14 cellular contexts compared by ENCODE assay signal in the genomic region with DNA sequence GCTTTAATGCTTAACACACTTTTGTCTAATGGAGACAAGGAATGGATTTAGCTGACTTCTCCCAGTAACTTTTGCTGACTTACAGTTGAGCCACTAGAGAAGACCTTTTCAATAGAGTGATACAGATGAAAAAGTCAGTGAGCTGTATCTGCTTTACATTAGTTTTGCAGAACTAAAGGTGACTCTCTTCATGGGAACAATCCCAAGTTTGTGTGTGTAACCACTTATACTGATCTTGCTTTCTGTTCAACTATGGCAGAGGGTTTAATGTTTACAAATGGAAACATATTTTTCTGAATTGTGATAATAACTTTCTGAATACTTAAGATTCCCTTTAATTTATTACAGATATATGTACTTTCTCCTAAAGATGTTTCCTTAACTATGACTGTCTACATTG.
"Had no signal": no experiment of that assay in that cellular context is flagged by ENCODE, and none has a peak within 500 bp of the region (broad histone marks: within the 10 kb centered on the region; RNA-seq: fewer than 3 reads in every experiment).

No MANE protein-coding gene starts in this region.

- ATAC-seq: activated T-helper 17 cell treated with anti-CD3 and anti-CD28 coated beads, Interleukin-2, amount 50 U/mL, for 72 hours; body of pancreas; esophagus mucosa; naive thymus-derived CD4-positive, alpha-beta T cell; stimulated activated effector memory CD8-positive, alpha-beta T cell treated with anti-CD3 and anti-CD28 coated beads, Interleukin-12 subunit alpha, Interleukin-12 subunit beta, amount 100 ng/mL, for 72 hours; T-helper 17 cell had no signal

- H3K4me3 ChIP-seq: body of pancreas, dorsolateral prefrontal cortex, hepatocyte had no signal

- DNase-seq: activated B cell treated with CpG ODN at 0.5 μM for 24 hours; activated CD4-positive, alpha-beta T cell treated with anti-CD3 and anti-CD28 coated beads, Interleukin-2, amount 10 ng/mL, durations not matched to agents 7 days and 5 days; activated CD8-positive, alpha-beta memory T cell treated with anti-CD3 and anti-CD28 coated beads for 24 hours; activated naive CD4-positive, alpha-beta T cell treated with anti-CD3 and anti-CD28 coated beads for 36 hours; activated T-cell treated with anti-CD3 and anti-CD28 coated beads for 4 hours; dorsolateral prefrontal cortex; naive thymus-derived CD4-positive, alpha-beta T cell; T-helper 17 cell had no signal

- H3K4me3 Mint-ChIP-seq: activated B cell treated with CpG ODN at 0.5 μM for 24 hours; activated CD4-positive, alpha-beta T cell treated with anti-CD3 and anti-CD28 coated beads, Interleukin-2, amount 10 ng/mL, durations not matched to agents 7 days and 5 days; activated naive CD4-positive, alpha-beta T cell treated with anti-CD3 and anti-CD28 coated beads for 36 hours; activated T-helper 17 cell treated with anti-CD3 and anti-CD28 coated beads, Interleukin-2, amount 50 U/mL, for 72 hours; naive thymus-derived CD4-positive, alpha-beta T cell; stimulated activated effector memory CD8-positive, alpha-beta T cell treated with anti-CD3 and anti-CD28 coated beads, Interleukin-12 subunit alpha, Interleukin-12 subunit beta, amount 100 ng/mL, for 72 hours; T-helper 17 cell had no signal

- H3K27ac ChIP-seq: body of pancreas, hepatocyte had no signal

- H3K4me2 ChIP-seq: hepatocyte had no signal

- H3K9me3 ChIP-seq: body of pancreas had no signal

- H3K27me3 ChIP-seq: body of pancreas, dorsolateral prefrontal cortex, hepatocyte had no signal

- H3K36me3 Mint-ChIP-seq: stimulated activated effector memory CD8-positive, alpha-beta T cell treated with anti-CD3 and anti-CD28 coated beads, Interleukin-12 subunit alpha, Interleukin-12 subunit beta, amount 100 ng/mL, for 72 hours had no signal

- H3K9me3 Mint-ChIP-seq: activated B cell treated with CpG ODN at 0.5 μM for 24 hours; activated CD4-positive, alpha-beta T cell treated with anti-CD3 and anti-CD28 coated beads, Interleukin-2, amount 10 ng/mL, durations not matched to agents 7 days and 5 days; activated naive CD4-positive, alpha-beta T cell treated with anti-CD3 and anti-CD28 coated beads for 36 hours; activated T-helper 17 cell treated with anti-CD3 and anti-CD28 coated beads, Interleukin-2, amount 50 U/mL, for 72 hours; stimulated activated effector memory CD8-positive, alpha-beta T cell treated with anti-CD3 and anti-CD28 coated beads, Interleukin-12 subunit alpha, Interleukin-12 subunit beta, amount 100 ng/mL, for 72 hours had no signal

- H3K4me1 Mint-ChIP-seq: activated B cell treated with CpG ODN at 0.5 μM for 24 hours; activated CD4-positive, alpha-beta T cell treated with anti-CD3 and anti-CD28 coated beads, Interleukin-2, amount 10 ng/mL, durations not matched to agents 7 days and 5 days; activated T-helper 17 cell treated with anti-CD3 and anti-CD28 coated beads, Interleukin-2, amount 50 U/mL, for 72 hours; naive thymus-derived CD4-positive, alpha-beta T cell; stimulated activated effector memory CD8-positive, alpha-beta T cell treated with anti-CD3 and anti-CD28 coated beads, Interleukin-12 subunit alpha, Interleukin-12 subunit beta, amount 100 ng/mL, for 72 hours; T-helper 17 cell had no signal

- H3K27ac Mint-ChIP-seq: activated B cell treated with CpG ODN at 0.5 μM for 24 hours; activated CD4-positive, alpha-beta T cell treated with anti-CD3 and anti-CD28 coated beads, Interleukin-2, amount 10 ng/mL, durations not matched to agents 7 days and 5 days; activated naive CD4-positive, alpha-beta T cell treated with anti-CD3 and anti-CD28 coated beads for 36 hours; activated T-helper 17 cell treated with anti-CD3 and anti-CD28 coated beads, Interleukin-2, amount 50 U/mL, for 72 hours; naive thymus-derived CD4-positive, alpha-beta T cell; progenitor cell of endocrine pancreas; stimulated activated effector memory CD8-positive, alpha-beta T cell treated with anti-CD3 and anti-CD28 coated beads, Interleukin-12 subunit alpha, Interleukin-12 subunit beta, amount 100 ng/mL, for 72 hours; T-helper 17 cell had no signal

- H3K27me3 Mint-ChIP-seq: activated B cell treated with CpG ODN at 0.5 μM for 24 hours; activated CD4-positive, alpha-beta T cell treated with anti-CD3 and anti-CD28 coated beads, Interleukin-2, amount 10 ng/mL, durations not matched to agents 7 days and 5 days; activated T-helper 17 cell treated with anti-CD3 and anti-CD28 coated beads, Interleukin-2, amount 50 U/mL, for 72 hours; naive thymus-derived CD4-positive, alpha-beta T cell; progenitor cell of endocrine pancreas; T-helper 17 cell had no signal

- H2AFZ ChIP-seq: hepatocyte had no signal

- H3K79me2 ChIP-seq: hepatocyte had no signal

- H3K4me1 ChIP-seq: body of pancreas had no signal
